Comparison of ENCODE assay signal across 18 cellular contexts in genomic region chr3:58868101-58868779, GRCh38.
DNase-seq lines count a peak whose midpoint lies in the region; ATAC-seq and TF ChIP-seq lines count a peak whose summit lies in the region.
"Had no signal": no experiment of that assay in that cellular context is flagged by ENCODE, and none has a peak within 500 bp of the region (broad histone marks: within the 10 kb centered on the region; RNA-seq: fewer than 3 reads in every experiment).

No MANE protein-coding gene starts in this region.

- H4K20me1 ChIP-seq in DOHH2 (ENCODE audit: control insufficient read depth, insufficient read depth, low read depth, low read length), result no peaks in the 10 kb centered on the region

- DNase-seq in SKM-1 treated with dmso at 0.1 percent for 144 hours (lab: John Stamatoyannopoulos, UW; ENCODE audit: unreplicated experiment) (peak; percentile 44), kidney glomerular epithelial cell (lab: John Stamatoyannopoulos, UW) (no peak), SHP77 treated with DMSO at 0.1 percent for 48 hours (lab: John Stamatoyannopoulos, UW) (no peak), cerebellum (ENCODE audit: low spot score) (no peak), foreskin keratinocyte (no peak)
- DNase-seq: ACHN, head of caudate nucleus, midbrain, NCI-H1417, NCI-H345, SW 1271 had no signal

- peaks cover 58% of the 10 kb centered on the region for H3K4me1 ChIP-seq in DOHH2 (ENCODE audit: control insufficient read depth, low read length)
- no peaks in the 10 kb centered on the region for H3K4me1 ChIP-seq in foreskin keratinocyte
- H3K4me1 ChIP-seq: tibial nerve had no signal

- no peak for TF ChIP-seq CTCF in DOHH2 (IDR thresholded peaks at IDR 0.05; ENCODE audit: low read depth, low read length, poor library complexity, severe bottlenecking)
- no peak for TF ChIP-seq CTCF in foreskin keratinocyte (conservative IDR thresholded peaks at IDR 0.05)

- no peaks in the 10 kb centered on the region for H3K9me3 ChIP-seq in DOHH2 (ENCODE audit: control insufficient read depth, insufficient read depth, low read length)
- H3K9me3 ChIP-seq: tibial nerve had no signal

- H3K9me2 ChIP-seq in DOHH2 (replicated peaks; ENCODE audit: control insufficient read depth, low read length), result no peaks in the 10 kb centered on the region

- H3K36me3 ChIP-seq in DOHH2 (ENCODE audit: control insufficient read depth, low read length), result no peaks in the 10 kb centered on the region
- H3K36me3 ChIP-seq: tibial nerve had no signal

- H3F3A ChIP-seq in DOHH2 (ENCODE audit: control insufficient read depth, insufficient read depth), result peaks cover 14% of the 10 kb centered on the region; the same call in 1 of the 2 replicates

- H3K4me2 ChIP-seq in DOHH2 (ENCODE audit: low read length), result peak overlapping the region; percentile 62

- no peaks in the 10 kb centered on the region for H3K27me3 ChIP-seq in DOHH2 (ENCODE audit: control insufficient read depth, low read length)
- H3K27me3 ChIP-seq in foreskin keratinocyte, result no peaks in the 10 kb centered on the region
- H3K27me3 ChIP-seq: tibial nerve had no signal

- H3K27ac ChIP-seq in DOHH2 (ENCODE audit: low read depth, low read length) (peak overlapping the region; percentile 52), foreskin keratinocyte (no peak overlapping the region)
- H3K27ac ChIP-seq: tibial nerve had no signal

- ATAC-seq in GM21423 (IDR thresholded peaks at IDR 0.05; ENCODE audit: unreplicated experiment), result peak; percentile 56
- ATAC-seq in HG03571 (IDR thresholded peaks at IDR 0.05; ENCODE audit: unreplicated experiment), result peak; percentile 56
- no peak for ATAC-seq in foreskin keratinocyte
- ATAC-seq: activated CD4-positive, CD25-positive, alpha-beta regulatory T cell treated with anti-CD3 and anti-CD28 coated beads, Interleukin-2, amount 50 U/mL, for 24 hours; esophagus mucosa; HepG2 had no signal

- no peaks in the 10 kb centered on the region for H3K79me2 ChIP-seq in DOHH2 (ENCODE audit: control insufficient read depth, low read length)

- H3K4me3 ChIP-seq in DOHH2 (ENCODE audit: low read length), result peak overlapping the region; percentile 35
- H3K4me3 ChIP-seq: tibial nerve had no signal
